17 cellular contexts compared by ENCODE assay signal in genomic region chr1:96995351-96995750, GRCh38.
"Had no signal": no experiment of that assay in that cellular context is flagged by ENCODE, and none has a peak within 500 bp of the region (broad histone marks: within the 10 kb centered on the region; RNA-seq: fewer than 3 reads in every experiment).

No MANE protein-coding gene starts in this region.

- H3K9me3 Mint-ChIP-seq: activated naive CD4-positive, alpha-beta T cell treated with anti-CD3 and anti-CD28 coated beads, Interleukin-2, amount 50 U/mL, for 24 hours; nephron progenitor cell; stimulated activated effector memory CD8-positive, alpha-beta T cell treated with anti-CD3 and anti-CD28 coated beads, Interleukin-12 subunit alpha, Interleukin-12 subunit beta, amount 100 ng/mL, for 72 hours; T-helper 2 cell treated with Interferon-gamma antibody and Interleukin-4, amounts not matched to agents 5 μg/mL and 100 μg/mL, for 36 hours had no signal

- H3K4me3 Mint-ChIP-seq: activated naive CD4-positive, alpha-beta T cell treated with anti-CD3 and anti-CD28 coated beads, Interleukin-2, amount 50 U/mL, for 24 hours; brain; immature natural killer cell; nephron progenitor cell; stimulated activated effector memory CD8-positive, alpha-beta T cell treated with anti-CD3 and anti-CD28 coated beads, Interleukin-12 subunit alpha, Interleukin-12 subunit beta, amount 100 ng/mL, for 72 hours; T-helper 2 cell treated with Interferon-gamma antibody and Interleukin-4, amounts not matched to agents 5 μg/mL and 100 μg/mL, for 36 hours had no signal

- ATAC-seq: left lobe of liver; stimulated activated effector memory CD8-positive, alpha-beta T cell treated with anti-CD3 and anti-CD28 coated beads, Interleukin-12 subunit alpha, Interleukin-12 subunit beta, amount 100 ng/mL, for 72 hours had no signal

- H3K27me3 ChIP-seq: ovary, tibial nerve had no signal

- H3K27ac Mint-ChIP-seq: activated naive CD4-positive, alpha-beta T cell treated with anti-CD3 and anti-CD28 coated beads, Interleukin-2, amount 50 U/mL, for 24 hours; brain; immature natural killer cell; nephron progenitor cell; stimulated activated effector memory CD8-positive, alpha-beta T cell treated with anti-CD3 and anti-CD28 coated beads, Interleukin-12 subunit alpha, Interleukin-12 subunit beta, amount 100 ng/mL, for 72 hours; T-helper 2 cell treated with Interferon-gamma antibody and Interleukin-4, amounts not matched to agents 5 μg/mL and 100 μg/mL, for 36 hours had no signal

- H3K36me3 ChIP-seq: ovary, tibial nerve had no signal

- H3K9me3 ChIP-seq: ovary, tibial nerve had no signal

- H3K36me3 Mint-ChIP-seq: activated naive CD4-positive, alpha-beta T cell treated with anti-CD3 and anti-CD28 coated beads, Interleukin-2, amount 50 U/mL, for 24 hours; brain; immature natural killer cell; stimulated activated effector memory CD8-positive, alpha-beta T cell treated with anti-CD3 and anti-CD28 coated beads, Interleukin-12 subunit alpha, Interleukin-12 subunit beta, amount 100 ng/mL, for 72 hours had no signal

- H3K4me1 ChIP-seq: tibial nerve had no signal

- H3K4me3 ChIP-seq: dorsolateral prefrontal cortex, ovary, smooth muscle cell, tibial nerve had no signal

- H3K27ac ChIP-seq: dorsolateral prefrontal cortex, ovary had no signal

- DNase-seq: activated CD4-positive, alpha-beta T cell treated with anti-CD3 and anti-CD28 coated beads, Interleukin-2, amount 50 U/mL, for 4 hours; activated T-cell treated with anti-CD3 and anti-CD28 coated beads, Interleukin-2, amount 50 U/mL, for 1 hour; cerebellar nuclear complex; dorsolateral prefrontal cortex; glutamatergic neuron; immature natural killer cell; mesendoderm; nephron progenitor cell; ovary; SW 1271 had no signal

- H3K4me1 Mint-ChIP-seq: activated naive CD4-positive, alpha-beta T cell treated with anti-CD3 and anti-CD28 coated beads, Interleukin-2, amount 50 U/mL, for 24 hours; immature natural killer cell; nephron progenitor cell; stimulated activated effector memory CD8-positive, alpha-beta T cell treated with anti-CD3 and anti-CD28 coated beads, Interleukin-12 subunit alpha, Interleukin-12 subunit beta, amount 100 ng/mL, for 72 hours had no signal
